8 cellular contexts compared by ENCODE assay signal in the genomic region with DNA sequence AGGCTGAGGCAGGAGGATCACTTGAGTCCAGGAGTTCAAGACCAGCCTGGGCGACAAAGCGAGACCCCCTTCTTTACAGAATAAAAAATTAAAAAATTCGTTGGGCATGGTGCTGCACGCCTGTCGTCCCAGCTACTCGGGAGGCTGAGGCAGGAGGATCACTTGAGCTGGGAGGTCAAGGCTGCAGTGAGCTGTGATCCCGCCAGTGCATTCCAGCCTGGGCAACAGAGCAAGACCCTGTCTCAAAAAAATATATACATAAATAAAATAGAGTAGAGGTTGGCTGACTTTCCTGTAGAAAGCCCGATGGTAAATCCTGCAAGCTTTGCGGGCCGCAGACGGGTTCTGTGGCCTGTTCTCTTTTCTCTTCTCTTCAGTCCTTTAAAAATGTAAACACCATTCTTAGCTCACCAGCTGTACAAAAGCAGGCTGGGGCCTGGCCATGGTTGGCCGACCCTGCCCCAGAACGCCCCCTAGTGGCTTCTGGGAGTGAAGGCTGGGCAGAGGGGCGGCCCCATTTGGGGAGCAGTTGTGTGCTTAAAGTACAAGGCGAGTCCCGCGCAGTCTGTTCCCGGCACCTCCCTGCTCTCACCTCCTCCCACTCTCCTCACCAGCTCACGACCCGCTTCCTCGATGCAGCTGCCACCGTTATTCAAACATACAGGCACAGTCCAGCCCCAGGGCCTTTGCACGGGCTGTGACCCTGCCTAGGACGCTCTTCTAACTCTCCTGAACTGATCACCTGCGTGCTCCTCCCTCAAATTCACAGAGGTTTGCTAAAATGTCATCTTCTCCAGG.
DNase-seq lines count a peak whose midpoint lies in the region; ATAC-seq and TF ChIP-seq lines count a peak whose summit lies in the region.
"Not testable (repeated sequence)": the region's sequence is repeated elsewhere in the genome, so short reads cannot be mapped to it uniquely, and the experiment has no call there.

No MANE protein-coding gene starts in this region.

- not testable (repeated sequence) for H4K20me1 ChIP-seq in fibroblast of lung (ENCODE audit: control insufficient read depth, extremely low read depth, insufficient read depth, low read length)

- not testable (repeated sequence) for H3K79me2 ChIP-seq in fibroblast of lung (ENCODE audit: control insufficient read depth, insufficient read depth, low read length)

- TF ChIP-seq CTCF in fibroblast of lung (conservative IDR thresholded peaks at IDR 0.05 in 1 of 2, IDR thresholded peaks at IDR 0.05 in 1 of 2; ENCODE audit: low read depth in 1 of 2, low read length in 2 of 2): peak; percentile 47 to 48

- not testable (repeated sequence) for H3K9me3 ChIP-seq in fibroblast of lung (ENCODE audit: control insufficient read depth, insufficient read depth, low read depth, low read length)

- H3K9me3 Mint-ChIP-seq in T-helper 2 cell treated with Interferon-gamma antibody and Interleukin-4, amounts not matched to agents 5 μg/mL and 100 μg/mL, for 36 hours; activated naive CD4-positive, alpha-beta T cell treated with anti-CD3 and anti-CD28 coated beads, Interleukin-2, amount 10 ng/mL, durations not matched to agents 7 days and 5 days; stimulated activated naive B cell treated with anti-CD40 and anti-IgM and Interleukin-4, amounts not matched to agents 10 μg/mL and 1 μg/mL and 100 μg/mL, for 72 hours: not testable (repeated sequence)

- peaks cover 21% of the 10 kb centered on the region for H3K27me3 Mint-ChIP-seq in T-helper 2 cell treated with Interferon-gamma antibody and Interleukin-4, amounts not matched to agents 5 μg/mL and 100 μg/mL, for 36 hours (ENCODE audit: low read depth)
- H3K27me3 Mint-ChIP-seq in activated naive CD4-positive, alpha-beta T cell treated with anti-CD3 and anti-CD28 coated beads, Interleukin-2, amount 10 ng/mL, durations not matched to agents 7 days and 5 days: peaks cover 38% of the 10 kb centered on the region
- peaks cover 3 to 10% of the 10 kb centered on the region in 2 donors for H3K27me3 Mint-ChIP-seq in stimulated activated naive B cell treated with anti-CD40 and anti-IgM and Interleukin-4, amounts not matched to agents 10 μg/mL and 1 μg/mL and 100 μg/mL, for 72 hours

- DNase-seq in D341Med (ENCODE audit: low spot score): peak; percentile 77
- DNase-seq in H7: peak; percentile 71
- peak; percentile 8 for DNase-seq in NCI-H1436 (lab: John Stamatoyannopoulos, UW)
- DNase-seq in T-helper 2 cell treated with Interferon-gamma antibody and Interleukin-4, amounts not matched to agents 5 μg/mL and 100 μg/mL, for 36 hours (ENCODE audit: low spot score): peak; percentile 43
- DNase-seq in activated naive CD4-positive, alpha-beta T cell treated with anti-CD3 and anti-CD28 coated beads, Interleukin-2, amount 10 ng/mL, durations not matched to agents 7 days and 5 days: peak; percentile 68
- DNase-seq in fibroblast of lung (ENCODE audit: low read depth in 2 of 2): peak in 1 of 2 donors; percentile 61
- peak; percentile 3 for DNase-seq in midbrain (lab: John Stamatoyannopoulos, UW)
- peak; percentile 38 for DNase-seq in stimulated activated naive B cell treated with anti-CD40 and anti-IgM and Interleukin-4, amounts not matched to agents 10 μg/mL and 1 μg/mL and 100 μg/mL, for 72 hours

- not testable (repeated sequence) for H3K4me2 ChIP-seq in fibroblast of lung (ENCODE audit: extremely low read depth, insufficient read depth, low read length)

- H3K27ac ChIP-seq in fibroblast of lung (ENCODE audit: insufficient read depth, low read length): not testable (repeated sequence)

- H3K9ac ChIP-seq in fibroblast of lung (ENCODE audit: insufficient read depth, low read length): not testable (repeated sequence)

- peak; percentile 82 to 83 for ATAC-seq in stimulated activated naive B cell treated with anti-CD40 and anti-IgM and Interleukin-4, amounts not matched to agents 10 μg/mL and 1 μg/mL and 100 μg/mL, for 72 hours (replicated peaks)

- H3K27ac Mint-ChIP-seq in T-helper 2 cell treated with Interferon-gamma antibody and Interleukin-4, amounts not matched to agents 5 μg/mL and 100 μg/mL, for 36 hours; activated naive CD4-positive, alpha-beta T cell treated with anti-CD3 and anti-CD28 coated beads, Interleukin-2, amount 10 ng/mL, durations not matched to agents 7 days and 5 days; stimulated activated naive B cell treated with anti-CD40 and anti-IgM and Interleukin-4, amounts not matched to agents 10 μg/mL and 1 μg/mL and 100 μg/mL, for 72 hours: not testable (repeated sequence)

- H2AFZ ChIP-seq in fibroblast of lung (ENCODE audit: low read length): not testable (repeated sequence)

- H3K27me3 ChIP-seq in H7 (ENCODE audit: control insufficient read depth, insufficient read depth, low read length); fibroblast of lung (ENCODE audit: control insufficient read depth, insufficient read depth, low read length): not testable (repeated sequence)

- not testable (repeated sequence) for H3K36me3 ChIP-seq in H7 (replicated peaks; ENCODE audit: control insufficient read depth, insufficient read depth, low read length); fibroblast of lung (ENCODE audit: control insufficient read depth, insufficient read depth, low read length)

- not testable (repeated sequence) for H3K4me1 ChIP-seq in fibroblast of lung (ENCODE audit: control insufficient read depth, extremely low read depth, insufficient read depth, low read length)

- not testable (repeated sequence) for H3K36me3 Mint-ChIP-seq in T-helper 2 cell treated with Interferon-gamma antibody and Interleukin-4, amounts not matched to agents 5 μg/mL and 100 μg/mL, for 36 hours (ENCODE audit: low read depth); activated naive CD4-positive, alpha-beta T cell treated with anti-CD3 and anti-CD28 coated beads, Interleukin-2, amount 10 ng/mL, durations not matched to agents 7 days and 5 days; stimulated activated naive B cell treated with anti-CD40 and anti-IgM and Interleukin-4, amounts not matched to agents 10 μg/mL and 1 μg/mL and 100 μg/mL, for 72 hours

- CTCF ChIA-PET in activated naive CD4-positive, alpha-beta T cell treated with anti-CD3 and anti-CD28 coated beads, Interleukin-2, amount 10 ng/mL, durations not matched to agents 7 days and 5 days (lab: Charles Lee): interaction anchor here (0.6 to 4.7 kb wide), 6 partner anchors 12 to 610 kb away, joined by 3 to 33 read pairs (median 3); a partner anchor contains a TSS

- H3K4me3 Mint-ChIP-seq in T-helper 2 cell treated with Interferon-gamma antibody and Interleukin-4, amounts not matched to agents 5 μg/mL and 100 μg/mL, for 36 hours; activated naive CD4-positive, alpha-beta T cell treated with anti-CD3 and anti-CD28 coated beads, Interleukin-2, amount 10 ng/mL, durations not matched to agents 7 days and 5 days; stimulated activated naive B cell treated with anti-CD40 and anti-IgM and Interleukin-4, amounts not matched to agents 10 μg/mL and 1 μg/mL and 100 μg/mL, for 72 hours: not testable (repeated sequence)

- H3K4me1 Mint-ChIP-seq in T-helper 2 cell treated with Interferon-gamma antibody and Interleukin-4, amounts not matched to agents 5 μg/mL and 100 μg/mL, for 36 hours (ENCODE audit: low read depth): peaks cover 11% of the 10 kb centered on the region
- peaks cover 18% of the 10 kb centered on the region for H3K4me1 Mint-ChIP-seq in activated naive CD4-positive, alpha-beta T cell treated with anti-CD3 and anti-CD28 coated beads, Interleukin-2, amount 10 ng/mL, durations not matched to agents 7 days and 5 days
- peaks cover 33 to 44% of the 10 kb centered on the region in 2 donors for H3K4me1 Mint-ChIP-seq in stimulated activated naive B cell treated with anti-CD40 and anti-IgM and Interleukin-4, amounts not matched to agents 10 μg/mL and 1 μg/mL and 100 μg/mL, for 72 hours

- not testable (repeated sequence) for H3K4me3 ChIP-seq in H7 (ENCODE audit: insufficient read depth, low read depth, low read length); fibroblast of lung (replicated peaks in 1 of 4; ENCODE audit: control extremely low read depth in 1 of 4, insufficient read depth in 1 of 4, low read depth in 3 of 4, low read length in 4 of 4)
